In the genomic region with DNA sequence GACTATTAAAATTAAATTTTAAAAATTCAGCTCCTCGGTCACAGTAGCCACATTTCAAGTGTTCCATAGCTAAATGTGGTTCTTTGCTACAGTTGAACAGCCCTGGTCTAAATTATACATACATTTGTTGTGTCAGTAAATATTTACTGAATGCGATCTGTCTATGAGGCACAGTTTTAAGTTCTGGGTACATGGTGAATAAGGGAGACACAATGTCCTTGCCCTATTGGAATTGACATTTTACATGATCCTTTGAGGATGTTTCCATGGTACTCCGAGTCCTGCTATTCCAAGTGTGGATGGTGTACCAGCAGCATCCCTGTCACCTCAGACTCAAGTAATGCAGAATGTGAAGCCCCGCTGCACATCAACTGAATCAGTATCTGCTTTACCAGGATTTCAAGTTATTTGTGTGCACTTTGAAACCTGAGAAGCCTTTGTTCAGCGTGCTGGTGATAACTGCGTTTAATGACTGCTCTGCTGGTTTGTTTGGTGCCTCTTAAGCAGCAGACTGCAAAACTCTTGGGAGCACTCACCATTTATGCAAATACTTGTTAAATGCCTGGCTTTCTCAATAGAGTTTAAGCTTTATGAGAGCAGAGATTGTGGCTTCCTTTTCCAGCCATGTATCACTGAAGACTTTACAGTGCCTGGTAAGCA, we compare ENCODE assay signal across 8 cellular contexts. TPM values are rescaled to one million over a fixed set of nuclear protein-coding genes. Genes with fewer than 3 reads are reported as not detected.
DNase-seq lines count a peak whose midpoint lies in the region; ATAC-seq and TF ChIP-seq lines count a peak whose summit lies in the region.

No MANE protein-coding gene starts in this region.

- TSS peak; percentile 18 for BruUV-seq in IMR-90 (replicated peaks; lab: Mats Ljungman, UMichigan)

- no peak overlapping the region for H4K91ac ChIP-seq in IMR-90 (ENCODE audit: insufficient read depth, low read depth, low read length)

- H3K27me3 Mint-ChIP-seq in CD4-positive, alpha-beta T cell: peaks cover 4% of the 10 kb centered on the region
- peaks cover 15% of the 10 kb centered on the region for H3K27me3 Mint-ChIP-seq in activated CD4-positive, alpha-beta memory T cell treated with anti-CD3 and anti-CD28 coated beads, Interleukin-2, amount 10 ng/mL, durations not matched to agents 7 days and 5 days

- peak overlapping the region; percentile 82; the same call in 1 of the 2 replicates for H3K9ac ChIP-seq in IMR-90 (ENCODE audit: low read depth, low read length)

- H3K9me3 Mint-ChIP-seq in CD4-positive, alpha-beta T cell: no peaks in the 10 kb centered on the region
- peaks cover 5% of the 10 kb centered on the region for H3K9me3 Mint-ChIP-seq in activated CD4-positive, alpha-beta memory T cell treated with anti-CD3 and anti-CD28 coated beads, Interleukin-2, amount 10 ng/mL, durations not matched to agents 7 days and 5 days

- no peak for TF ChIP-seq RAD21 in IMR-90 (IDR thresholded peaks at IDR 0.05; ENCODE audit: low read length)

- peaks cover 20 to 39% of the 10 kb centered on the region in 2 experiments for H3K79me1 ChIP-seq in IMR-90 (ENCODE audit: low read depth in 1 of 2, low read length in 2 of 2)

- H3K4me2 ChIP-seq in IMR-90 (ENCODE audit: low read depth, low read length): peak overlapping the region; percentile 97

- dilution Hi-C loops in IMR-90 (cut with HindIII; ENCODE audit: low sequenced_read_pairs, unreplicated experiment): no loop called here

- DNase-seq in CD4-positive, alpha-beta T cell: no peak
- DNase-seq in IMR-90: peak; percentile 45
- DNase-seq in activated CD4-positive, alpha-beta memory T cell treated with anti-CD3 and anti-CD28 coated beads, Interleukin-2, amount 10 ng/mL, durations not matched to agents 7 days and 5 days: no peak
- DNase-seq in kidney glomerular epithelial cell (lab: John Stamatoyannopoulos, UW): peak; percentile 14
- no peak for DNase-seq in SKM-1 treated with dmso at 0.1 percent for 144 hours (lab: John Stamatoyannopoulos, UW; ENCODE audit: unreplicated experiment)
- DNase-seq in NCI-H1694 (lab: John Stamatoyannopoulos, UW): no peak

- no peak overlapping the region for H3K4ac ChIP-seq in IMR-90 (ENCODE audit: low read depth, low read length)

- peaks cover 5% of the 10 kb centered on the region for H3K4me1 ChIP-seq in IMR-90 (ENCODE audit: control insufficient read depth, insufficient read depth, low read length)

- no peaks in the 10 kb centered on the region for H3K9me3 ChIP-seq in CD4-positive, alpha-beta T cell (ENCODE audit: control insufficient read depth, low read length)
- H3K9me3 ChIP-seq in IMR-90 (ENCODE audit: control insufficient read depth, insufficient read depth, low read length): peaks cover 2% of the 10 kb centered on the region; the same call in 1 of the 2 replicates

- no peaks in the 10 kb centered on the region for H3K36me3 Mint-ChIP-seq in CD4-positive, alpha-beta T cell (ENCODE audit: low read depth)
- peaks cover 27% of the 10 kb centered on the region for H3K36me3 Mint-ChIP-seq in activated CD4-positive, alpha-beta memory T cell treated with anti-CD3 and anti-CD28 coated beads, Interleukin-2, amount 10 ng/mL, durations not matched to agents 7 days and 5 days (ENCODE audit: low read depth)

- 60% methylated on average over 1 of the region's 6 CpGs; no CpG with 5 or more reads in 1 of the 2 experiments for WGBS in IMR-90 (ENCODE audit: extremely low coverage in 2 of 2, insufficient read length in 1 of 2), 2 experiments

- CTCF ChIA-PET in CD4-positive, alpha-beta T cell (lab: Charles Lee): no interaction called here
- CTCF ChIA-PET in IMR-90 (lab: Yijun Ruan, JAX): interaction anchor here (0.5 kb wide), 1 partner anchor 564 kb away, joined by 6 read pairs; no protein-coding TSS in a partner anchor
- CTCF ChIA-PET in activated CD4-positive, alpha-beta memory T cell treated with anti-CD3 and anti-CD28 coated beads, Interleukin-2, amount 10 ng/mL, durations not matched to agents 7 days and 5 days (lab: Charles Lee): no interaction called here

- peak overlapping the region; percentile 80 for H3K27ac Mint-ChIP-seq in CD4-positive, alpha-beta T cell
- H3K27ac Mint-ChIP-seq in activated CD4-positive, alpha-beta memory T cell treated with anti-CD3 and anti-CD28 coated beads, Interleukin-2, amount 10 ng/mL, durations not matched to agents 7 days and 5 days: no peak overlapping the region

- no peak overlapping the region for H3K27ac ChIP-seq in CD4-positive, alpha-beta T cell (ENCODE audit: low read depth, low read length)
- H3K27ac ChIP-seq in IMR-90 (ENCODE audit: insufficient read depth, low read length): no peak overlapping the region

- no peak overlapping the region for H2AK9ac ChIP-seq in IMR-90 (replicated peaks; ENCODE audit: low read depth, low read length, poor library complexity)

- no peak overlapping the region; the same call in 1 of the 2 replicates for H3K14ac ChIP-seq in IMR-90 (replicated peaks; ENCODE audit: low read depth, low read length)

- H2BK120ac ChIP-seq in IMR-90 (ENCODE audit: low read depth, low read length): no peak overlapping the region

- POLR2A ChIA-PET in CD4-positive, alpha-beta T cell (lab: Charles Lee): interaction anchor here (1.0 to 2.9 kb wide), 7 partner anchors 10 to 387 kb away, joined by 3 to 32 read pairs (median 5); partner anchors contain the start of genes INO80C and ZSCAN30
- POLR2A ChIA-PET in IMR-90 (lab: Charles Lee; ENCODE audit: unreplicated experiment): interaction anchor here (1.0 kb wide), 1 partner anchor 52 kb away, joined by 4 read pairs; no protein-coding TSS in a partner anchor
- POLR2A ChIA-PET in activated CD4-positive, alpha-beta memory T cell treated with anti-CD3 and anti-CD28 coated beads, Interleukin-2, amount 10 ng/mL, durations not matched to agents 7 days and 5 days (lab: Charles Lee): interaction anchor here (0.7 to 2.3 kb wide), 6 partner anchors 10 to 553 kb away, joined by 3 to 9 read pairs (median 4); partner anchors contain the start of gene INO80C

- H3K4me1 Mint-ChIP-seq in CD4-positive, alpha-beta T cell (ENCODE audit: low read depth): peaks cover 40% of the 10 kb centered on the region
- peaks cover 27% of the 10 kb centered on the region for H3K4me1 Mint-ChIP-seq in activated CD4-positive, alpha-beta memory T cell treated with anti-CD3 and anti-CD28 coated beads, Interleukin-2, amount 10 ng/mL, durations not matched to agents 7 days and 5 days

- H2BK5ac ChIP-seq in IMR-90 (ENCODE audit: low read depth, low read length, poor library complexity, severe bottlenecking): no peak overlapping the region

- H2BK20ac ChIP-seq in IMR-90 (ENCODE audit: low read depth, low read length): no peak overlapping the region

- no peak overlapping the region for H3K56ac ChIP-seq in IMR-90 (ENCODE audit: extremely low read depth, insufficient read depth, low read length)

- ATAC-seq in CD4-positive, alpha-beta T cell (ENCODE audit: poor library complexity): no peak
- ATAC-seq in IMR-90 (ENCODE audit: low read depth): 0 out of 2 replicates have a peak, but pooled peaks have one; percentile 3
- no peak for ATAC-seq in GM18870 (IDR thresholded peaks at IDR 0.05; ENCODE audit: unreplicated experiment)
- no peak for ATAC-seq in esophagus mucosa

- H3K4me3 ChIP-seq in IMR-90 (ENCODE audit: insufficient read depth, low read depth, low read length): peak overlapping the region; percentile 76

- 0 out of 2 replicates have a peak, but pooled peaks cover 1% of the 10 kb centered on the region for H3K36me3 ChIP-seq in IMR-90 (ENCODE audit: control insufficient read depth, insufficient read depth, low read length)

- no peak overlapping the region for H3K18ac ChIP-seq in IMR-90 (ENCODE audit: low read depth, low read length)

- H2AFZ ChIP-seq in IMR-90 (replicated peaks; ENCODE audit: low read length, poor library complexity): no peak overlapping the region

- no peak for TF ChIP-seq CTCF in CD4-positive, alpha-beta T cell (IDR thresholded peaks at IDR 0.05)
- TF ChIP-seq CTCF in IMR-90 (conservative IDR thresholded peaks at IDR 0.05; ENCODE audit: low read depth, low read length): no peak

- H2BK15ac ChIP-seq in IMR-90 (ENCODE audit: low read depth, low read length): no peak overlapping the region

- H4K5ac ChIP-seq in IMR-90 (ENCODE audit: low read depth, low read length): no peak overlapping the region

- peaks cover 3% of the 10 kb centered on the region; the same call in 1 of the 2 replicates for H3K9me1 ChIP-seq in IMR-90 (ENCODE audit: insufficient read depth, low read length)

- no peaks in the 10 kb centered on the region for H3K27me3 ChIP-seq in CD4-positive, alpha-beta T cell (ENCODE audit: control insufficient read depth, insufficient read depth, low read length)
- H3K27me3 ChIP-seq in IMR-90 (ENCODE audit: control insufficient read depth, insufficient read depth, low read length): no peaks in the 10 kb centered on the region

- peak overlapping the region; percentile 93 for H3K23ac ChIP-seq in IMR-90 (ENCODE audit: low read depth, low read length)

- intact Hi-C loops in CD4-positive, alpha-beta T cell (cut with DNase I, micrococcal nuclease): loop anchor here in 1 of 2 experiments (5.0 to 10.0 kb wide), 6 partner anchors 34 to 542 kb away; partner anchors contain the start of genes ELP2, MAPRE2, RMP24 and SLC39A6
- intact Hi-C loops in IMR-90 (cut with micrococcal nuclease): loop anchor here (5.0 kb wide), 2 partner anchors 34 to 54 kb away; no protein-coding TSS in a partner anchor

- no peak overlapping the region for H4K8ac ChIP-seq in IMR-90 (ENCODE audit: low read depth in 2 of 2, low read length in 2 of 2)

- H3K4me3 Mint-ChIP-seq in CD4-positive, alpha-beta T cell: peak overlapping the region; percentile 95
- peak overlapping the region; percentile 69 for H3K4me3 Mint-ChIP-seq in activated CD4-positive, alpha-beta memory T cell treated with anti-CD3 and anti-CD28 coated beads, Interleukin-2, amount 10 ng/mL, durations not matched to agents 7 days and 5 days

- H4K20me1 ChIP-seq in IMR-90 (ENCODE audit: insufficient read depth, low read length): peaks cover 28% of the 10 kb centered on the region; the same call in 1 of the 2 replicates

- no peak for TF ChIP-seq POLR2A in IMR-90 (IDR thresholded peaks at IDR 0.05; ENCODE audit: low read depth, low read length)

- in situ Hi-C loops in IMR-90 (cut with MboI; ENCODE audit: low sequenced_read_pairs): no loop called here

- no peak overlapping the region for H2AK5ac ChIP-seq in IMR-90 (ENCODE audit: low read depth, low read length)

TF ChIP-seq in IMR-90, 13 proteins besides CTCF, POLR2A, EP300 and RAD21 (continues in another document):
- TF ChIP-seq CHD1 (IDR thresholded peaks at IDR 0.05; ENCODE audit: low read depth, low read length) (no peak), RCOR1 (IDR thresholded peaks at IDR 0.05; ENCODE audit: insufficient replicate concordance, low read length) (no peak), NFE2L2 (IDR thresholded peaks at IDR 0.05; ENCODE audit: low read depth, low read length) (no peak), FOS (IDR thresholded peaks at IDR 0.05; ENCODE audit: low read depth, low read length) (no peak)

RNA-seq across cellular contexts. Expression of gene GALNT1, which starts 1.5 kb away (rescaled TPM):
- 10 to 100 TPM; 16.1 to 17.9 TPM for total RNA-seq in CD4-positive, alpha-beta T cell
- total RNA-seq in IMR-90 (2012; rRNA removed): 43.9 and 67.5 TPM in 2 replicates
- polyA plus RNA-seq in IMR-90 (2012; rRNA removed): 21.9 and 24.9 TPM in 2 replicates
- 2.5 and 5.3 TPM in 2 replicates for polyA plus RNA-seq in IMR-90 (2012; cell fraction: cytosol; rRNA removed)
- polyA plus RNA-seq in IMR-90 (2012; cell fraction: nucleus; rRNA removed; ENCODE audit: low replicate concordance): 0.63 and 7.9 TPM in 2 replicates
- 10 to 100 TPM; 44.0 to 47.3 TPM for total RNA-seq in activated CD4-positive, alpha-beta memory T cell treated with anti-CD3 and anti-CD28 coated beads, Interleukin-2, amount 10 ng/mL, durations not matched to agents 7 days and 5 days
- total RNA-seq in esophagus mucosa: 101 TPM

Comparison
In these comparisons a context has a peak if more than half of its experiments do, and no peak if none do; other contexts are left out.
1. DNase-seq: peak in IMR-90 (single experiment) and kidney glomerular epithelial cell (single experiment); none in CD4-positive, alpha-beta T cell (0 of 10), activated CD4-positive, alpha-beta memory T cell treated with anti-CD3 and anti-CD28 coated beads, Interleukin-2, amount 10 ng/mL, durations not matched to agents 7 days and 5 days (single experiment), SKM-1 treated with dmso at 0.1 percent for 144 hours (single experiment) and NCI-H1694 (single experiment).